ENCODE assay signal across 8 cellular contexts in genomic region chr3:138935864-138936762, GRCh38. TPM values are rescaled to one million over a fixed set of nuclear protein-coding genes. Genes with fewer than 3 reads are reported as not detected.
A peak's percentile ranks its signal among the peaks of the same experiment; 100 is the strongest.
DNase-seq lines count a peak whose midpoint lies in the region; ATAC-seq, FAIRE-seq and TF ChIP-seq lines count a peak whose summit lies in the region.

No MANE protein-coding gene starts in this region.

- DNase-seq in A172 (ENCODE audit: low spot score) (peak; percentile 48), GM12892 (ENCODE audit: insufficient read length) (peak; percentile 88), fibroblast of villous mesenchyme (ENCODE audit: low read depth) (peak; percentile 77), neural crest cell (ENCODE audit: low read depth, low spot score) (peak; percentile 91)
- DNase-seq in activated T-helper 1 cell treated with anti-CD3 and anti-CD28 coated beads, Interleukin-2, amount 50 U/mL, for 16 hours (ENCODE audit: low read depth in 1 of 2, low spot score in 1 of 2) = peak; percentile 50 to 51

- peak overlapping the region in 1 of 5 donors; percentile 49 for H3K9ac ChIP-seq in subcutaneous abdominal adipose tissue (ENCODE audit: low read length in 5 of 5)

- H3K4me3 Mint-ChIP-seq in neural crest cell = peak overlapping the region; percentile 83

- peak; percentile 30 for FAIRE-seq in GM12892 (lab: Jason Lieb, UNC)

- H3K36me3 ChIP-seq in subcutaneous abdominal adipose tissue (ENCODE audit: control insufficient read depth in 5 of 5, insufficient read depth in 5 of 5, low read length in 5 of 5) = no peaks in the 10 kb centered on the region

- H3K4me3 ChIP-seq in fibroblast of villous mesenchyme (ENCODE audit: low read depth, low read length) (peak overlapping the region; percentile 53), subcutaneous abdominal adipose tissue (ENCODE audit: low read depth in 1 of 5, low read length in 5 of 5) (peak overlapping the region; percentile 37 to 66 (median 51))

- H3K4me1 Mint-ChIP-seq in neural crest cell = peaks cover 29% of the 10 kb centered on the region

- no peaks in the 10 kb centered on the region for H3K9me3 ChIP-seq in subcutaneous abdominal adipose tissue (ENCODE audit: control insufficient read depth in 5 of 5, low read length in 5 of 5)

- no peak overlapping the region for H3K27ac Mint-ChIP-seq in neural crest cell (ENCODE audit: unreplicated experiment)

- H3K4me1 ChIP-seq in subcutaneous abdominal adipose tissue (ENCODE audit: control insufficient read depth in 5 of 5, insufficient read depth in 5 of 5, low read length in 5 of 5) = peaks cover 0 to 46% (median 42%) of the 10 kb centered on the region in 5 donors

- peak; percentile 69 for TF ChIP-seq CTCF in fibroblast of villous mesenchyme (IDR thresholded peaks at IDR 0.05; ENCODE audit: insufficient read depth, low read depth, low read length)
- TF ChIP-seq CTCF in neural crest cell (conservative IDR thresholded peaks at IDR 0.05) = peak; percentile 91

- ATAC-seq in HG03135 (IDR thresholded peaks at IDR 0.05; ENCODE audit: unreplicated experiment) = peak; percentile 70

- H3K27me3 Mint-ChIP-seq in neural crest cell (ENCODE audit: low read depth) = peaks cover 92% of the 10 kb centered on the region

- no peak overlapping the region for H3K27ac ChIP-seq in subcutaneous abdominal adipose tissue (ENCODE audit: low read depth, low read length)

- no peaks in the 10 kb centered on the region for H3K9me3 Mint-ChIP-seq in neural crest cell

- no peak for TF ChIP-seq POLR2A in GM12892 (IDR thresholded peaks at IDR 0.05; ENCODE audit: low read depth, low read length)

- H3K36me3 Mint-ChIP-seq in neural crest cell (ENCODE audit: low read depth) = no peaks in the 10 kb centered on the region

- H3K27me3 ChIP-seq in subcutaneous abdominal adipose tissue (ENCODE audit: control insufficient read depth in 5 of 5, insufficient read depth in 4 of 5, low read length in 5 of 5) = peaks cover 38 to 53% (median 48%) of the 10 kb centered on the region in 5 donors

TF ChIP-seq in PFSK-1, 5 proteins besides CTCF, POLR2A, EP300 and RAD21:
- TF ChIP-seq TAF1 (IDR thresholded peaks at IDR 0.05; ENCODE audit: borderline replicate concordance, insufficient read depth, low read length) (no peak), FOXP2 (optimal IDR thresholded peaks at IDR 0.05; ENCODE audit: borderline replicate concordance, extremely low read depth, extremely low read length, insufficient read depth) (peak; percentile 51)
TF ChIP-seq in PFSK-1: peak in this region for 1.

RNA-seq across cellular contexts. Expression of gene FOXL2, which starts 10.8 kb away (rescaled TPM):
- 1.2 and 1.9 TPM in 2 replicates for total RNA-seq in A172 (2014; rRNA removed; shearing (Covaris generic))
- not detected for polyA plus RNA-seq in GM12892 (2012; ENCODE audit: missing spikeins)
- not detected for polyA plus RNA-seq in PFSK-1 (2012; ENCODE audit: insufficient read length, low read depth)
- total RNA-seq in fibroblast of villous mesenchyme = 49.7 and 52.8 TPM in 2 replicates
- total RNA-seq in neural crest cell = 0.09 TPM in 2 replicates

RNA-seq across cellular contexts. Expression of gene FOXL2NB, which starts 10.9 kb away (rescaled TPM):
- total RNA-seq in A172 (2014; rRNA removed; shearing (Covaris generic)) = 2.3 and 2.6 TPM in 2 replicates
- polyA plus RNA-seq in GM12892 (2012; ENCODE audit: missing spikeins) = not detected
- polyA plus RNA-seq in PFSK-1 (2012; ENCODE audit: insufficient read length, low read depth) = not detected
- 61.8 and 101 TPM in 2 replicates for total RNA-seq in fibroblast of villous mesenchyme
- total RNA-seq in neural crest cell = not detected in 2 replicates

Comparison
In these comparisons a context has a peak if more than half of its experiments do, and no peak if none do; other contexts are left out.
1. RNA of gene FOXL2, which starts 10.8 kb away (total RNA-seq): 49.7 to 52.8 TPM in fibroblast of villous mesenchyme; 1.2 to 1.9 TPM in A172 and 0.09 TPM in neural crest cell; every median in the first group is over 10 times any median in the second.
2. RNA of gene FOXL2NB, which starts 10.9 kb away (total RNA-seq): 61.8 to 101 TPM in fibroblast of villous mesenchyme; 2.3 to 2.6 TPM in A172 and not detected in neural crest cell; every median in the first group is over 10 times any median in the second.
3. Peak in every context shown above with its lines, with median percentiles within 50 percentile points of each other: DNase-seq.